In the genomic region with DNA sequence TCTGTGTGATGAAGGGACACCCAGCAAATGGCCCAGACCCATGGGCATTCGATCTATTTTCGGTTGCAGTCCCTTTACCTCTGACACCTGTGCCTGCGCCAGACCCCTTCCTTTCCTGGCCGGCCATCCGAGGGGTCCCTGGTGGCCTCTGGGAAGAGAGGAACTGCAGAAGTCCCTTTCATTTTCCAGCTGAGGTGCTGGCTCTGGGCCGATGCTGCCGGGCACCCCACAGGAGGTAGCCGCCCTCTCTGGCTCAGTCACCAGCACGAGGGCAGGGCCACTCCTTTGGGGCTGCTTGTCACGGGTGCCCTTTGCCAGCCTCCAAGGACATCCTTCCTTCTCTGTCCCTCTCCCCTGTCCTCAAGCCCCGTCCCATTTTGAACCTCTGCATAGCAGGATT, we compare ENCODE assay signal across 19 cellular contexts. TPM values are rescaled to one million over a fixed set of nuclear protein-coding genes. Genes with fewer than 3 reads are reported as not detected.
"Had no signal": no experiment of that assay in that cellular context is flagged by ENCODE, and none has a peak within 500 bp of the region (broad histone marks: within the 10 kb centered on the region; RNA-seq: fewer than 3 reads in every experiment).

No MANE protein-coding gene starts in this region.

- DNase-seq: activated CD4-positive, alpha-beta memory T cell treated with anti-CD3 and anti-CD28 coated beads for 36 hours; activated gamma-delta T cell; activated T-cell treated with anti-CD3 and anti-CD28 coated beads, Interleukin-2, amount 50 U/mL, for 4 hours; effector CD8-positive, alpha-beta T cell; immature natural killer cell; lower lobe of right lung; retina; stimulated activated CD4-positive, alpha-beta T cell treated with anti-CD3 and anti-CD28 coated beads, Interleukin-2, amount 100 ng/mL, for 48 hours; T-cell; T-helper 9 cell had no signal

- H3K27me3 ChIP-seq: tibial nerve had no signal

- H3K9me3 ChIP-seq: heart left ventricle, lower lobe of right lung, neutrophil, tibial nerve had no signal

- H3K27ac ChIP-seq: brain microvascular endothelial cell, heart left ventricle, lower lobe of right lung, neutrophil had no signal

- H3K4me3 Mint-ChIP-seq: activated CD4-positive, alpha-beta memory T cell treated with anti-CD3 and anti-CD28 coated beads for 36 hours; activated T-cell treated with anti-CD3 and anti-CD28 coated beads, Interleukin-2, amount 50 U/mL, for 4 hours; central memory CD8-positive, alpha-beta T cell; immature natural killer cell; mesothelial cell of epicardium; stimulated activated memory B cell treated with anti-CD40 and anti-IgM and Interleukin-4, amounts not matched to agents 10 μg/mL and 1 μg/mL and 100 μg/mL, for 72 hours; T-cell had no signal

- H3K27ac Mint-ChIP-seq: activated CD4-positive, alpha-beta memory T cell treated with anti-CD3 and anti-CD28 coated beads for 36 hours; activated naive CD4-positive, alpha-beta T cell treated with anti-CD3 and anti-CD28 coated beads, Interleukin-2, amount 50 U/mL, for 72 hours; immature natural killer cell; mesothelial cell of epicardium; stimulated activated memory B cell treated with anti-CD40 and anti-IgM and Interleukin-4, amounts not matched to agents 10 μg/mL and 1 μg/mL and 100 μg/mL, for 72 hours; T-cell had no signal

- H3K4me3 ChIP-seq: lower lobe of right lung, tibial nerve had no signal

- H3K36me3 ChIP-seq: brain microvascular endothelial cell, heart left ventricle, lower lobe of right lung, neutrophil, tibial nerve had no signal

- H3K9me3 Mint-ChIP-seq: activated CD4-positive, alpha-beta memory T cell treated with anti-CD3 and anti-CD28 coated beads for 36 hours; activated naive CD4-positive, alpha-beta T cell treated with anti-CD3 and anti-CD28 coated beads, Interleukin-2, amount 50 U/mL, for 72 hours; activated T-cell treated with anti-CD3 and anti-CD28 coated beads, Interleukin-2, amount 50 U/mL, for 4 hours; central memory CD8-positive, alpha-beta T cell; mesothelial cell of epicardium; stimulated activated memory B cell treated with anti-CD40 and anti-IgM and Interleukin-4, amounts not matched to agents 10 μg/mL and 1 μg/mL and 100 μg/mL, for 72 hours; T-cell had no signal

- H3K36me3 Mint-ChIP-seq: activated CD4-positive, alpha-beta memory T cell treated with anti-CD3 and anti-CD28 coated beads for 36 hours; activated naive CD4-positive, alpha-beta T cell treated with anti-CD3 and anti-CD28 coated beads, Interleukin-2, amount 50 U/mL, for 72 hours; immature natural killer cell; mesothelial cell of epicardium; stimulated activated memory B cell treated with anti-CD40 and anti-IgM and Interleukin-4, amounts not matched to agents 10 μg/mL and 1 μg/mL and 100 μg/mL, for 72 hours; T-cell had no signal

- ATAC-seq: activated CD4-positive, CD25-positive, alpha-beta regulatory T cell treated with anti-CD3 and anti-CD28 coated beads, Interleukin-2, amount 50 U/mL, for 24 hours; activated naive CD4-positive, alpha-beta T cell treated with anti-CD3 and anti-CD28 coated beads, Interleukin-2, amount 50 U/mL, for 72 hours; activated T-cell treated with anti-CD3 and anti-CD28 coated beads, Interleukin-2, amount 50 U/mL, for 4 hours; stimulated activated memory B cell treated with anti-CD40 and anti-IgM and Interleukin-4, amounts not matched to agents 10 μg/mL and 1 μg/mL and 100 μg/mL, for 72 hours; T-cell had no signal

RNA-seq across cellular contexts. Expression of a gene that starts 4.2 kb away (rescaled TPM):
- total RNA-seq: activated CD4-positive, alpha-beta memory T cell treated with anti-CD3 and anti-CD28 coated beads for 36 hours; activated naive CD4-positive, alpha-beta T cell treated with anti-CD3 and anti-CD28 coated beads, Interleukin-2, amount 50 U/mL, for 72 hours had no signal
- polyA plus RNA-seq: immature natural killer cell had no signal
